ENCODE assay signal across 9 cellular contexts in genomic region chr12:93297032-93297431, GRCh38.
DNase-seq lines count a peak whose midpoint lies in the region; ATAC-seq and TF ChIP-seq lines count a peak whose summit lies in the region.
"Had no signal": no experiment of that assay in that cellular context is flagged by ENCODE, and none has a peak within 500 bp of the region (broad histone marks: within the 10 kb centered on the region; RNA-seq: fewer than 3 reads in every experiment).

No MANE protein-coding gene starts in this region.

- peak; percentile 79 for ATAC-seq in GM18499 (IDR thresholded peaks at IDR 0.05; ENCODE audit: insufficient read depth, unreplicated experiment)
- peak; percentile 95 for ATAC-seq in GM19463 (IDR thresholded peaks at IDR 0.05; ENCODE audit: unreplicated experiment)
- peak; percentile 87 for ATAC-seq in HG02943 (IDR thresholded peaks at IDR 0.05; ENCODE audit: low read depth, unreplicated experiment)
- peak; percentile 34 for ATAC-seq in activated CD8-positive, alpha-beta T cell treated with anti-CD3 and anti-CD28 coated beads for 36 hours

- H3K27ac ChIP-seq in CD8-positive, alpha-beta memory T cell (ENCODE audit: low read depth, low read length) = no peak overlapping the region

- intact Hi-C loops in activated CD8-positive, alpha-beta T cell treated with anti-CD3 and anti-CD28 coated beads for 36 hours (cut with micrococcal nuclease) = no loop called here

- no peak overlapping the region for H3K4me3 ChIP-seq in CD8-positive, alpha-beta memory T cell (ENCODE audit: low read length)

- no peaks in the 10 kb centered on the region for H3K9me3 ChIP-seq in CD8-positive, alpha-beta memory T cell (ENCODE audit: low read length)

- no peak for TF ChIP-seq CTCF in activated CD8-positive, alpha-beta T cell treated with anti-CD3 and anti-CD28 coated beads for 36 hours (IDR thresholded peaks at IDR 0.05)

- H3K36me3 ChIP-seq in CD8-positive, alpha-beta memory T cell (ENCODE audit: insufficient read depth, low read length) = no peaks in the 10 kb centered on the region

- no peak overlapping the region for H3K27ac Mint-ChIP-seq in activated CD8-positive, alpha-beta T cell treated with anti-CD3 and anti-CD28 coated beads for 36 hours
- H3K27ac Mint-ChIP-seq in CD8-positive, alpha-beta memory T cell = no peak overlapping the region
- H3K27ac Mint-ChIP-seq: T-helper 2 cell treated with Interferon-gamma antibody and Interleukin-4, amounts not matched to agents 5 μg/mL and 100 μg/mL, for 36 hours had no signal

- POLR2A ChIA-PET in activated CD8-positive, alpha-beta T cell treated with anti-CD3 and anti-CD28 coated beads for 36 hours (lab: Charles Lee) = no interaction called here
- POLR2A ChIA-PET in CD8-positive, alpha-beta memory T cell (lab: Charles Lee) = no interaction called here

- H3K9me3 Mint-ChIP-seq in activated CD8-positive, alpha-beta T cell treated with anti-CD3 and anti-CD28 coated beads for 36 hours = no peaks in the 10 kb centered on the region
- no peaks in the 10 kb centered on the region for H3K9me3 Mint-ChIP-seq in CD8-positive, alpha-beta memory T cell
- H3K9me3 Mint-ChIP-seq: T-helper 2 cell treated with Interferon-gamma antibody and Interleukin-4, amounts not matched to agents 5 μg/mL and 100 μg/mL, for 36 hours had no signal

- no peaks in the 10 kb centered on the region for H3K27me3 Mint-ChIP-seq in activated CD8-positive, alpha-beta T cell treated with anti-CD3 and anti-CD28 coated beads for 36 hours
- H3K27me3 Mint-ChIP-seq in CD8-positive, alpha-beta memory T cell = peaks cover 0 to 3% of the 10 kb centered on the region in 2 donors

- no peak overlapping the region for H3K4me3 Mint-ChIP-seq in activated CD8-positive, alpha-beta T cell treated with anti-CD3 and anti-CD28 coated beads for 36 hours
- no peak overlapping the region for H3K4me3 Mint-ChIP-seq in CD8-positive, alpha-beta memory T cell
- H3K4me3 Mint-ChIP-seq: T-helper 2 cell treated with Interferon-gamma antibody and Interleukin-4, amounts not matched to agents 5 μg/mL and 100 μg/mL, for 36 hours had no signal

- CTCF ChIA-PET in activated CD8-positive, alpha-beta T cell treated with anti-CD3 and anti-CD28 coated beads for 36 hours (lab: Charles Lee) = interaction anchor here (1.1 kb wide), 2 partner anchors 41 to 310 kb away, joined by 3 to 4 read pairs; no protein-coding TSS in a partner anchor
- CTCF ChIA-PET in CD8-positive, alpha-beta memory T cell (lab: Charles Lee) = interaction anchor here (1.7 kb wide), 1 partner anchor 13 kb away, joined by 5 read pairs; no protein-coding TSS in a partner anchor

- no peaks in the 10 kb centered on the region for H3K36me3 Mint-ChIP-seq in activated CD8-positive, alpha-beta T cell treated with anti-CD3 and anti-CD28 coated beads for 36 hours (ENCODE audit: low read depth)
- H3K36me3 Mint-ChIP-seq in CD8-positive, alpha-beta memory T cell = no peaks in the 10 kb centered on the region

- H3K4me1 Mint-ChIP-seq in activated CD8-positive, alpha-beta T cell treated with anti-CD3 and anti-CD28 coated beads for 36 hours (ENCODE audit: low read depth) = peaks cover 4% of the 10 kb centered on the region
- H3K4me1 Mint-ChIP-seq in CD8-positive, alpha-beta memory T cell = no peaks in the 10 kb centered on the region

- no peaks in the 10 kb centered on the region for H3K4me1 ChIP-seq in CD8-positive, alpha-beta memory T cell (ENCODE audit: insufficient read depth, low read length)

- no peak for DNase-seq in activated CD8-positive, alpha-beta T cell treated with anti-CD3 and anti-CD28 coated beads for 36 hours
- DNase-seq in NCI-H1436 treated with DMSO at 0.1 percent for 48 hours (lab: John Stamatoyannopoulos, UW) (no peak), Ammon's horn (ENCODE audit: low spot score) (no peak)
- DNase-seq in activated CD4-positive, alpha-beta T cell treated with anti-CD3 and anti-CD28 coated beads, Interleukin-2, amount 50 U/mL, for 48 hours = no peak
- no peak for DNase-seq in CD8-positive, alpha-beta memory T cell

- H3K27me3 ChIP-seq in CD8-positive, alpha-beta memory T cell (ENCODE audit: insufficient read depth, low read length, poor library complexity, severe bottlenecking) = no peaks in the 10 kb centered on the region

Comparison
In these comparisons a context has a peak if more than half of its experiments do, and no peak if none do; other contexts are left out.
1. ATAC-seq: peak in every context shown above with its lines; median percentile 95 in GM19463; 87 in HG02943; 79 in GM18499; 34 in activated CD8-positive, alpha-beta T cell treated with anti-CD3 and anti-CD28 coated beads for 36 hours.